ENCODE assay signal across 18 cellular contexts in the genomic region with DNA sequence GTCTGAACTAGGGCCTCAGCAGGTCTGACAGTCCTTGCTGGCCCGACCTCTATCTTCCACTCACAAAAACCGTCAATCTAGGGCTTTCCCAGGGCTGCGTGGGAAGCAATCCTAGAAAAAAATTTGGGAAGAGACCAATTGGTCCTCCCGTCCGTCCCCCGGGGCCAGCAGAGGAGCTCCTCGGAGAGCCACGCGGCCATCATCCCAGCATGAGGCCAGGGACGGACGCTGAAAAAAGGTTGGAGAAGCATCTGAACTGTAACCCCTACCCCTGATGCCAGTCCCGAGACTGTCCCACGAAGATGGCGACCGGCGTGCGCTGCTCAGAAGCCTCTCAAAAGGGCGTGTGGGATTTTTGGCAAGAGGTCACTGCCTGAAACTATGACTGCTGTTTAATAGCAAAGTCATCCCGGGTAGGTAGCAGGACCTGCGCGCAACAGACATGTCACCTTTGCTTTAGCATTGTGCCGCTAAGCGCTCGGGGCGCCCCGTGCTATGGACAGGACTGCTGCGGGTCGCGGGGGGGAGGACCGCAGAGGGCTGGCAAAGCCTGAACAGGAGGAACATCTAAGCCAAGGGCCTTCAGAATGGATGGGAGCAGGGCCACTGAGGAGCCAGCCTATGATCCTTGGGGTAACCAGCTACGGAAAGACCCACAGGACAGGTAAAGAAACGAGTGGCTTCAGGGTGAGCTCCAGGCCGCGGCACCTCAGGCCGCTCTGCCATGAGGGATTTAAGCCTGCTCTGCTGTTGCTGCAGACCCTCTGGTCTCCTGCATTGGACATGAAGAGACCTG. TPM values are rescaled to one million over a fixed set of nuclear protein-coding genes. Genes with fewer than 3 reads are reported as not detected.
DNase-seq lines count a peak whose midpoint lies in the region; ATAC-seq, FAIRE-seq and TF ChIP-seq lines count a peak whose summit lies in the region.
"Had no signal": no experiment of that assay in that cellular context is flagged by ENCODE, and none has a peak within 500 bp of the region (broad histone marks: within the 10 kb centered on the region; RNA-seq: fewer than 3 reads in every experiment).

No MANE protein-coding gene starts in this region.

- H3K9me3 Mint-ChIP-seq in natural killer cell (no peaks in the 10 kb centered on the region), type B pancreatic cell (no peaks in the 10 kb centered on the region)
- H3K9me3 Mint-ChIP-seq in natural killer cell treated with Interleukin-12 subunit alpha and Interleukin-12 subunit beta and Interleukin-15 and Interleukin-18, amount 100 ng/mL, for 72 hours: no peaks in the 10 kb centered on the region
- H3K9me3 Mint-ChIP-seq: CD8-positive, alpha-beta memory T cell had no signal

- CTCF ChIA-PET in K562 (lab: Yijun Ruan, JAX; ENCODE audit: low intra/inter-chr PET ratio): no interaction called here

- DNase-seq in natural killer cell (no peak), K562 (ENCODE audit: extremely low read depth in 1 of 4, low spot score in 3 of 4) (peak in 1 of 4 experiments; percentile 14), osteoblast (ENCODE audit: insufficient read length, low spot score, missing footprints) (peak; percentile 31), SK-N-DZ (ENCODE audit: low spot score) (no peak), type B pancreatic cell (ENCODE audit: extremely low spot score, unreplicated experiment) (no peak), DMS79 treated with DMSO at 0.1 percent for 48 hours (lab: John Stamatoyannopoulos, UW) (no peak)
- no peak for DNase-seq in natural killer cell treated with Interleukin-12 subunit alpha and Interleukin-12 subunit beta and Interleukin-15 and Interleukin-18, amount 100 ng/mL, for 72 hours (ENCODE audit: low spot score)
- DNase-seq: C1 segment of cervical spinal cord; CD8-positive, alpha-beta memory T cell; NCI-H1417; NCI-H187; NCI-H2107; NCI-H510A; NCI-H748 treated with DMSO at 0.1 percent for 48 hours; SHP77 treated with DMSO at 0.1 percent for 48 hours had no signal

- H3K27ac Mint-ChIP-seq in natural killer cell: peak overlapping the region; percentile 21 to 63
- peak overlapping the region in 1 of 2 donors; percentile 31 for H3K27ac Mint-ChIP-seq in natural killer cell treated with Interleukin-12 subunit alpha and Interleukin-12 subunit beta and Interleukin-15 and Interleukin-18, amount 100 ng/mL, for 72 hours
- no peak overlapping the region for H3K27ac Mint-ChIP-seq in type B pancreatic cell

- H3K27me3 Mint-ChIP-seq in natural killer cell (ENCODE audit: low read depth in 2 of 2): no peaks in the 10 kb centered on the region
- no peaks in the 10 kb centered on the region for H3K27me3 Mint-ChIP-seq in natural killer cell treated with Interleukin-12 subunit alpha and Interleukin-12 subunit beta and Interleukin-15 and Interleukin-18, amount 100 ng/mL, for 72 hours
- H3K27me3 Mint-ChIP-seq in type B pancreatic cell: no peaks in the 10 kb centered on the region
- H3K27me3 Mint-ChIP-seq: CD8-positive, alpha-beta memory T cell had no signal

- peaks cover 91% of the 10 kb centered on the region; the same call in 2 of the 3 replicates for H3K36me3 ChIP-seq in K562 (ENCODE audit: control insufficient read depth, insufficient read depth, low read length)
- peaks cover 74% of the 10 kb centered on the region for H3K36me3 ChIP-seq in osteoblast (ENCODE audit: insufficient read depth, low read length)

- no TSS peak for BruUV-seq in K562 (replicated peaks; lab: Mats Ljungman, UMichigan)

- in situ Hi-C loops in K562 (cut with MboI): no loop called here

- TF ChIP-seq RAD21 in K562 (CRISPR knock-in tag; conservative IDR thresholded peaks at IDR 0.05 in 1 of 2, IDR thresholded peaks at IDR 0.05 in 1 of 2): no peak

- H3K9me3 ChIP-seq in K562 (replicated peaks; ENCODE audit: control insufficient read depth, insufficient read depth, low read depth, low read length): no peaks in the 10 kb centered on the region
- H3K9me3 ChIP-seq in osteoblast (ENCODE audit: low read depth, low read length): no peaks in the 10 kb centered on the region
- H3K9me3 ChIP-seq: HAP-1 had no signal

- ATAC-seq in natural killer cell (no peak), K562 (no peak)
- no peak for ATAC-seq in natural killer cell treated with Interleukin-12 subunit alpha and Interleukin-12 subunit beta and Interleukin-15 and Interleukin-18, amount 100 ng/mL, for 72 hours

- H3K4me1 ChIP-seq in K562 (replicated peaks in 1 of 2; ENCODE audit: control insufficient read depth in 2 of 2, insufficient read depth in 2 of 2, low read length in 2 of 2) (peaks cover 0 to 15% of the 10 kb centered on the region in 2 experiments; a peak in 2 of 5 replicates), osteoblast (ENCODE audit: insufficient read depth, low read length) (no peaks in the 10 kb centered on the region)
- H3K4me1 ChIP-seq: HAP-1 had no signal

- no peak for TF ChIP-seq POLR2A in K562 (conservative IDR thresholded peaks at IDR 0.05)

- H3K4me3 ChIP-seq in K562: no peak overlapping the region
- no peak overlapping the region for H3K4me3 ChIP-seq in osteoblast (ENCODE audit: insufficient read depth, low read length)
- H3K4me3 ChIP-seq: HAP-1 had no signal

- H3K27me3 ChIP-seq in K562 (ENCODE audit: control insufficient read depth in 2 of 2, insufficient read depth in 2 of 2, low read length in 2 of 2) (no peaks in the 10 kb centered on the region), osteoblast (ENCODE audit: insufficient read depth, low read length) (no peaks in the 10 kb centered on the region)

- H3K9me1 ChIP-seq in K562 (ENCODE audit: control insufficient read depth, insufficient read depth, low read length): peaks cover 3% of the 10 kb centered on the region

- peaks cover 11% of the 10 kb centered on the region for H3K79me2 ChIP-seq in K562 (ENCODE audit: control insufficient read depth, insufficient read depth, low read length)
- H3K79me2 ChIP-seq in osteoblast (ENCODE audit: insufficient read depth, low read length): peaks cover 44% of the 10 kb centered on the region

- POLR2A ChIA-PET in K562 (lab: Yijun Ruan, JAX): interaction anchor here (2.0 to 3.4 kb wide), 2 partner anchors 9 to 10 kb away, joined by 8 to 21 read pairs; a partner anchor contains a TSS

- no peak overlapping the region for H3K27ac ChIP-seq in K562 (ENCODE audit: extremely low read depth, low read depth, low read length)
- H3K27ac ChIP-seq in osteoblast (ENCODE audit: low read depth, low read length): no peak overlapping the region
- H3K27ac ChIP-seq: KMS-11 had no signal

- TF ChIP-seq EP300 in K562 (IDR thresholded peaks at IDR 0.05; ENCODE audit: low read length): no peak

- H3K4me1 Mint-ChIP-seq in natural killer cell (peaks cover 0 to 16% of the 10 kb centered on the region in 2 donors), type B pancreatic cell (ENCODE audit: unreplicated experiment) (no peaks in the 10 kb centered on the region)
- peaks cover 0 to 12% of the 10 kb centered on the region in 2 donors for H3K4me1 Mint-ChIP-seq in natural killer cell treated with Interleukin-12 subunit alpha and Interleukin-12 subunit beta and Interleukin-15 and Interleukin-18, amount 100 ng/mL, for 72 hours (ENCODE audit: low read depth in 2 of 2)

- 95% methylated on average over 30 of the region's 35 CpGs for WGBS in K562 (ENCODE audit: insufficient coverage, low coverage, missing lambda C conversion rate)

- TF ChIP-seq CTCF in natural killer cell (IDR thresholded peaks at IDR 0.05): no peak
- no peak for TF ChIP-seq CTCF in K562 (IDR thresholded peaks at IDR 0.05 in 2 of 3, conservative IDR thresholded peaks at IDR 0.05 in 1 of 3; ENCODE audit: insufficient read depth in 2 of 3, low read depth in 1 of 3, low read length in 3 of 3)
- no peak for TF ChIP-seq CTCF in osteoblast (IDR thresholded peaks at IDR 0.05; ENCODE audit: extremely low read depth, low read depth, low read length)
- TF ChIP-seq CTCF in type B pancreatic cell (conservative IDR thresholded peaks at IDR 0.05): no peak

- no peak overlapping the region for H3K9ac ChIP-seq in K562 (ENCODE audit: insufficient read depth in 1 of 2, low read depth in 2 of 2, low read length in 2 of 2)
- H3K9ac ChIP-seq: KMS-11 had no signal

- H3K4me3 Mint-ChIP-seq in natural killer cell (no peak overlapping the region), type B pancreatic cell (no peak overlapping the region)
- no peak overlapping the region for H3K4me3 Mint-ChIP-seq in natural killer cell treated with Interleukin-12 subunit alpha and Interleukin-12 subunit beta and Interleukin-15 and Interleukin-18, amount 100 ng/mL, for 72 hours
- H3K4me3 Mint-ChIP-seq: CD8-positive, alpha-beta memory T cell had no signal

- no peaks in the 10 kb centered on the region for H3K36me3 Mint-ChIP-seq in natural killer cell
- H3K36me3 Mint-ChIP-seq in natural killer cell treated with Interleukin-12 subunit alpha and Interleukin-12 subunit beta and Interleukin-15 and Interleukin-18, amount 100 ng/mL, for 72 hours: no peaks in the 10 kb centered on the region
- H3K36me3 Mint-ChIP-seq in type B pancreatic cell: peaks cover 20% of the 10 kb centered on the region

- H4K20me1 ChIP-seq in K562 (replicated peaks; ENCODE audit: control insufficient read depth, insufficient read depth, low read length) (peaks cover 3% of the 10 kb centered on the region; the same call in 1 of the 2 replicates), osteoblast (ENCODE audit: insufficient read depth, low read length) (peaks cover 27% of the 10 kb centered on the region)

- no peak for FAIRE-seq in K562 (lab: Jason Lieb, UNC)
- FAIRE-seq: D721Med had no signal

- H2AFZ ChIP-seq in K562 (ENCODE audit: low read depth, low read length) (no peak overlapping the region), osteoblast (ENCODE audit: low read length) (no peak overlapping the region)

- H3K4me2 ChIP-seq in K562 (ENCODE audit: insufficient read depth, low read length): no peak overlapping the region
- no peak overlapping the region for H3K4me2 ChIP-seq in osteoblast (ENCODE audit: insufficient read depth, low read length)
- H3K4me2 ChIP-seq: KMS-11 had no signal

- intact Hi-C loops in natural killer cell (cut with micrococcal nuclease) (no loop called here), K562 (cut with micrococcal nuclease) (no loop called here)

RNA-seq across cellular contexts. Expression of a gene that starts 10.6 kb away (rescaled TPM):
- 10 to 100 TPM; 65.3 to 87.6 (median 76.9) TPM for total RNA-seq in natural killer cell
- 10 to 100 TPM; 61.4 to 78.3 TPM for total RNA-seq in natural killer cell treated with Interleukin-12 subunit alpha and Interleukin-12 subunit beta and Interleukin-15 and Interleukin-18, amount 100 ng/mL, for 72 hours
- 47.6 and 50.3 TPM in 2 replicates for total RNA-seq in K562 (2011; cell fraction: chromatin; rRNA removed; ENCODE audit: low replicate concordance)
- 26.3 and 27.0 TPM in 2 replicates for total RNA-seq in K562 (2011; cell fraction: nucleolus; rRNA removed)
- 22.2 and 28.7 TPM in 2 replicates for total RNA-seq in K562 (2011; cell fraction: nucleoplasm; rRNA removed)
- total RNA-seq in K562 (2014; rRNA removed): 33.5 and 34.2 TPM in 2 replicates
- 13.3 and 13.8 TPM in 2 replicates for total RNA-seq in K562 (2014; rRNA removed; fragmentation: Illumina TruSeq; extraction: Trizol)
- total RNA-seq in K562 (2015; rRNA removed; fragmentation: Illumina TruSeq; extraction: Trizol): 20.2 and 22.6 TPM in 2 replicates
- 49.9 and 56.5 TPM in 2 replicates for total RNA-seq in K562 (2021)
- polyA plus RNA-seq in K562 (2011; rRNA removed): 15.0 and 18.4 TPM in 2 replicates
- polyA plus RNA-seq in K562 (2011; cell fraction: cytosol; rRNA removed): 13.4 and 17.8 TPM in 2 replicates
- 42.2 and 65.9 TPM in 2 replicates for polyA plus RNA-seq in K562 (2011; cell fraction: nucleus; rRNA removed)
- 17.0 and 17.1 TPM in 2 replicates for polyA plus RNA-seq in K562 (2012)
- 14.6 and 17.0 TPM in 2 replicates for polyA plus RNA-seq in K562 (2014; fragmentation: Illumina TruSeq; extraction: Trizol)
- 1 to 10 TPM; 3.4 to 4.4 TPM for polyA plus RNA-seq in K562 (2014; fragmentation: Nextera tagmentation; extraction: Ambion mirVana)
- 25.5 and 27.4 TPM in 2 replicates for polyA plus RNA-seq in K562 (2014; rRNA removed)
- polyA minus RNA-seq in K562 (2011; rRNA and poly(A)+ RNA removed): 9.5 and 10.9 TPM in 2 replicates
- 15.0 and 18.3 TPM in 2 replicates for polyA minus RNA-seq in K562 (2011; cell fraction: cytosol; rRNA and poly(A)+ RNA removed)
- polyA minus RNA-seq in K562 (2011; cell fraction: nucleus; rRNA and poly(A)+ RNA removed): 9.3 and 10.6 TPM in 2 replicates
- 18.1 and 18.6 TPM in 2 replicates for total RNA-seq in osteoblast
- 15.9 and 16.5 TPM in 2 replicates for polyA plus RNA-seq in SK-N-DZ (2014; cell fraction: cytosol; rRNA removed)
- polyA plus RNA-seq in SK-N-DZ (2014; cell fraction: nucleus; rRNA removed): 18.6 and 35.4 TPM in 2 replicates
- total RNA-seq in type B pancreatic cell (ENCODE audit: low replicate concordance): 34.8 and 37.0 TPM in 2 replicates

RNA-seq across cellular contexts. Expression of a gene that starts 36.7 kb away (rescaled TPM):
- total RNA-seq in natural killer cell (100 to 1,000 TPM in 1 of 3 donors, 10 to 100 TPM in 2; 91.9 to 116 (median 98.3) TPM), K562 (2014; rRNA removed) (15.6 and 24.0 TPM in 2 replicates), K562 (2014; rRNA removed; fragmentation: Illumina TruSeq; extraction: Trizol) (11.3 and 13.0 TPM in 2 replicates), K562 (2015; rRNA removed; fragmentation: Illumina TruSeq; extraction: Trizol) (16.1 and 18.2 TPM in 2 replicates), K562 (2021) (93.7 and 105 TPM in 2 replicates), osteoblast (25.0 and 25.7 TPM in 2 replicates), type B pancreatic cell (ENCODE audit: low replicate concordance) (108 and 123 TPM in 2 replicates)
- total RNA-seq in natural killer cell treated with Interleukin-12 subunit alpha and Interleukin-12 subunit beta and Interleukin-15 and Interleukin-18, amount 100 ng/mL, for 72 hours: 100 to 1,000 TPM; 111 to 161 TPM
- total RNA-seq in K562 (2011; cell fraction: chromatin; rRNA removed; ENCODE audit: low replicate concordance): 157 and 305 TPM in 2 replicates
- 129 and 134 TPM in 2 replicates for total RNA-seq in K562 (2011; cell fraction: nucleolus; rRNA removed)
- 133 and 164 TPM in 2 replicates for total RNA-seq in K562 (2011; cell fraction: nucleoplasm; rRNA removed)
- polyA plus RNA-seq in K562 (2011; rRNA removed) (8.9 and 11.0 TPM in 2 replicates), K562 (2014; fragmentation: Illumina TruSeq; extraction: Trizol) (35.3 and 43.4 TPM in 2 replicates), K562 (2014; fragmentation: Nextera tagmentation; extraction: Ambion mirVana) (1 to 10 TPM; 1.8 to 5.4 TPM), K562 (2014; rRNA removed) (23.3 and 24.3 TPM in 2 replicates)
- polyA plus RNA-seq in K562 (2011; cell fraction: cytosol; rRNA removed): 5.8 and 8.4 TPM in 2 replicates
- 36.9 and 48.9 TPM in 2 replicates for polyA plus RNA-seq in K562 (2011; cell fraction: nucleus; rRNA removed)
- polyA plus RNA-seq in K562 (2012): 61.3 and 74.1 TPM in 2 replicates
- polyA minus RNA-seq in K562 (2011; rRNA and poly(A)+ RNA removed): 14.6 and 17.9 TPM in 2 replicates
- polyA minus RNA-seq in K562 (2011; cell fraction: cytosol; rRNA and poly(A)+ RNA removed): 36.5 and 50.1 TPM in 2 replicates
- polyA minus RNA-seq in K562 (2011; cell fraction: nucleus; rRNA and poly(A)+ RNA removed): 35.0 and 50.0 TPM in 2 replicates
- polyA plus RNA-seq in SK-N-DZ (2014; cell fraction: cytosol; rRNA removed): 9.3 and 11.1 TPM in 2 replicates
- 9.9 and 20.7 TPM in 2 replicates for polyA plus RNA-seq in SK-N-DZ (2014; cell fraction: nucleus; rRNA removed)

RNA-seq across cellular contexts. Expression of a gene that starts 49.8 kb away (rescaled TPM):
- 100 to 1,000 TPM; 144 to 174 (median 173) TPM for total RNA-seq in natural killer cell
- 100 to 1,000 TPM in 1 of 2 donors, 10 to 100 TPM in 1; 72.8 to 123 TPM for total RNA-seq in natural killer cell treated with Interleukin-12 subunit alpha and Interleukin-12 subunit beta and Interleukin-15 and Interleukin-18, amount 100 ng/mL, for 72 hours
- total RNA-seq in K562 (2011; cell fraction: chromatin; rRNA removed; ENCODE audit: low replicate concordance): 365 and 641 TPM in 2 replicates
- total RNA-seq in K562 (2011; cell fraction: nucleolus; rRNA removed): 279 and 316 TPM in 2 replicates
- 296 and 300 TPM in 2 replicates for total RNA-seq in K562 (2011; cell fraction: nucleoplasm; rRNA removed)
- 108 and 121 TPM in 2 replicates for total RNA-seq in K562 (2014; rRNA removed)
- 61.1 and 65.5 TPM in 2 replicates for total RNA-seq in K562 (2014; rRNA removed; fragmentation: Illumina TruSeq; extraction: Trizol)
- 66.6 and 70.7 TPM in 2 replicates for total RNA-seq in K562 (2015; rRNA removed; fragmentation: Illumina TruSeq; extraction: Trizol)
- total RNA-seq in K562 (2021): 107 and 116 TPM in 2 replicates
- polyA plus RNA-seq in K562 (2011; rRNA removed): 56.8 and 95.7 TPM in 2 replicates
- polyA plus RNA-seq in K562 (2011; cell fraction: cytosol; rRNA removed): 40.7 and 50.0 TPM in 2 replicates
- 617 and 798 TPM in 2 replicates for polyA plus RNA-seq in K562 (2011; cell fraction: nucleus; rRNA removed)
- polyA plus RNA-seq in K562 (2012): 66.2 and 79.9 TPM in 2 replicates
- polyA plus RNA-seq in K562 (2014; fragmentation: Illumina TruSeq; extraction: Trizol): 75.8 and 84.0 TPM in 2 replicates
- 1 to 10 TPM; 2.4 to 7.0 TPM for polyA plus RNA-seq in K562 (2014; fragmentation: Nextera tagmentation; extraction: Ambion mirVana)
- polyA plus RNA-seq in K562 (2014; rRNA removed): 92.5 and 111 TPM in 2 replicates
- 60.0 and 69.5 TPM in 2 replicates for polyA minus RNA-seq in K562 (2011; rRNA and poly(A)+ RNA removed)
- 41.5 and 61.7 TPM in 2 replicates for polyA minus RNA-seq in K562 (2011; cell fraction: cytosol; rRNA and poly(A)+ RNA removed)
- 85.4 and 122 TPM in 2 replicates for polyA minus RNA-seq in K562 (2011; cell fraction: nucleus; rRNA and poly(A)+ RNA removed)
- total RNA-seq in osteoblast: 63.9 and 69.5 TPM in 2 replicates
- polyA plus RNA-seq in SK-N-DZ (2014; cell fraction: cytosol; rRNA removed): 78.7 and 82.9 TPM in 2 replicates
- 390 and 410 TPM in 2 replicates for polyA plus RNA-seq in SK-N-DZ (2014; cell fraction: nucleus; rRNA removed)
- 104 and 166 TPM in 2 replicates for total RNA-seq in type B pancreatic cell (ENCODE audit: low replicate concordance)
